8 cellular contexts compared by ENCODE assay signal in genomic region chr2:20012282-20013060, GRCh38. TPM values are rescaled to one million over a fixed set of nuclear protein-coding genes. Genes with fewer than 3 reads are reported as not detected.
DNase-seq lines count a peak whose midpoint lies in the region; ATAC-seq and TF ChIP-seq lines count a peak whose summit lies in the region.

Gene MATN3, minus strand, starts transcription at chr2:20012668. Its CDS starts 37 bp downstream, at chr2:20012631.

- H3K9me3 Mint-ChIP-seq in T-cell (peaks cover 0 to 4% (median 4%) of the 10 kb centered on the region in 3 donors), naive B cell (peaks cover 0 to 5% (median 0%) of the 10 kb centered on the region in 7 donors)

- no peaks in the 10 kb centered on the region for H3K9me2 ChIP-seq in OCI-LY7 (ENCODE audit: insufficient read depth, low read length)

- H3K36me3 Mint-ChIP-seq in T-cell (no peaks in the 10 kb centered on the region), naive B cell (no peaks in the 10 kb centered on the region)

- H3K27ac Mint-ChIP-seq in T-cell (no peak within 1 kb of the TSS), naive B cell (peak within 1 kb of the TSS in 2 of 6 donors; percentile 24 to 26)

- CTCF ChIA-PET in T-cell (lab: Charles Lee) (interaction anchor here in 1 of 2 donors (1.1 to 1.3 kb wide), 2 partner anchors 10 to 18 kb away, joined by 3 to 4 read pairs; no protein-coding TSS in a partner anchor), OCI-LY7 (lab: Charles Lee; ENCODE audit: unreplicated experiment) (no interaction called here)

- no peaks in the 10 kb centered on the region for H3K4me1 ChIP-seq in OCI-LY7 (ENCODE audit: insufficient read depth, low read length, poor library complexity, severe bottlenecking)

- ATAC-seq in T-cell (replicated peaks in 1 of 4) = peak; percentile 26 to 69 (median 60)
- peak; percentile 68 for ATAC-seq in esophagus mucosa
- peak; percentile 39 to 56 for ATAC-seq in naive B cell (ENCODE audit: low read depth in 2 of 2)

- intact Hi-C loops in OCI-LY7 (cut with micrococcal nuclease; ENCODE audit: unreplicated experiment) = no loop called here

- BruUV-seq in OCI-LY7 (replicated peaks; lab: Mats Ljungman, UMichigan) = no TSS peak

- no peak within 1 kb of the TSS for H3K4me2 ChIP-seq in OCI-LY7 (ENCODE audit: low read length)

- H3K4me1 Mint-ChIP-seq in T-cell = peaks cover 5 to 13% (median 12%) of the 10 kb centered on the region in 3 donors
- H3K4me1 Mint-ChIP-seq in naive B cell = peaks cover 6 to 9% (median 8%) of the 10 kb centered on the region in 3 donors

- DNase-seq in NCI-H82 (lab: John Stamatoyannopoulos, UW) (peak; percentile 26), NCI-H82 treated with DMSO at 0.1 percent for 48 hours (lab: John Stamatoyannopoulos, UW; ENCODE audit: unreplicated experiment) (no peak), T-cell (peak in 2 of 34 experiments; percentile 4 to 6), naive B cell (no peak), OCI-LY7 (ENCODE audit: low spot score) (no peak), GDM1 (lab: John Stamatoyannopoulos, UW) (no peak), NCI-H1105 treated with DMSO at 0.1 percent for 48 hours (lab: John Stamatoyannopoulos, UW) (no peak)

- TF ChIP-seq CTCF in OCI-LY7 (conservative IDR thresholded peaks at IDR 0.05; ENCODE audit: low read length) = no peak

- no peak within 1 kb of the TSS for H3K4me3 ChIP-seq in OCI-LY7 (ENCODE audit: low read depth, low read length, poor library complexity, severe bottlenecking)

- no peaks in the 10 kb centered on the region for H3K36me3 ChIP-seq in OCI-LY7 (ENCODE audit: insufficient read depth, low read length)

- POLR2A ChIA-PET in T-cell (lab: Charles Lee) (no interaction called here), OCI-LY7 (lab: Charles Lee) (no interaction called here)

- H2AFZ ChIP-seq in OCI-LY7 (ENCODE audit: low read length) = no peak within 1 kb of the TSS

- no peaks in the 10 kb centered on the region for H4K20me1 ChIP-seq in OCI-LY7 (ENCODE audit: insufficient read depth, low read length)

- H3K27ac ChIP-seq in OCI-LY7 (ENCODE audit: low read depth, low read length, poor library complexity, severe bottlenecking) = no peak within 1 kb of the TSS

- H3K9me3 ChIP-seq in OCI-LY7 (ENCODE audit: low read length) = no peaks in the 10 kb centered on the region

- H3K4me3 Mint-ChIP-seq in T-cell = peak within 1 kb of the TSS; percentile 71 to 75 (median 71)
- peak within 1 kb of the TSS; percentile 68 to 91 (median 86) for H3K4me3 Mint-ChIP-seq in naive B cell

- H3K27me3 Mint-ChIP-seq in T-cell (peaks cover 31 to 44% of the 10 kb centered on the region in 2 donors), naive B cell (peaks cover 45 to 68% (median 51%) of the 10 kb centered on the region in 3 donors)

- H3K79me2 ChIP-seq in OCI-LY7 (ENCODE audit: insufficient read depth, low read depth, low read length) = no peaks in the 10 kb centered on the region

RNA-seq across cellular contexts. Expression of gene MATN3, which starts in this region (rescaled TPM):
- total RNA-seq in T-cell (under 1 TPM in 2 of 5 donors, not detected in 3; 0.23 to 0.28 TPM), esophagus mucosa (0.56 TPM), OCI-LY7 (2022) (not detected in 2 replicates)
- polyA plus RNA-seq in naive B cell (ENCODE audit: low read depth in 6 of 6) = not detected
- not detected in 2 replicates for total RNA-seq in OCI-LY7 (2014; rRNA removed; shearing (Covaris generic))

Comparison
In these comparisons a context has a peak if more than half of its experiments do, and no peak if none do; other contexts are left out.
1. Peak in ATAC-seq in T-cell; RNA of the gene not detected or under 1 TPM.
2. Peak in ATAC-seq in esophagus mucosa; RNA of the gene not detected or under 1 TPM.
3. Peak in ATAC-seq in naive B cell; RNA of the gene not detected or under 1 TPM.